ENCODE assay signal across 21 cellular contexts in the genomic region with DNA sequence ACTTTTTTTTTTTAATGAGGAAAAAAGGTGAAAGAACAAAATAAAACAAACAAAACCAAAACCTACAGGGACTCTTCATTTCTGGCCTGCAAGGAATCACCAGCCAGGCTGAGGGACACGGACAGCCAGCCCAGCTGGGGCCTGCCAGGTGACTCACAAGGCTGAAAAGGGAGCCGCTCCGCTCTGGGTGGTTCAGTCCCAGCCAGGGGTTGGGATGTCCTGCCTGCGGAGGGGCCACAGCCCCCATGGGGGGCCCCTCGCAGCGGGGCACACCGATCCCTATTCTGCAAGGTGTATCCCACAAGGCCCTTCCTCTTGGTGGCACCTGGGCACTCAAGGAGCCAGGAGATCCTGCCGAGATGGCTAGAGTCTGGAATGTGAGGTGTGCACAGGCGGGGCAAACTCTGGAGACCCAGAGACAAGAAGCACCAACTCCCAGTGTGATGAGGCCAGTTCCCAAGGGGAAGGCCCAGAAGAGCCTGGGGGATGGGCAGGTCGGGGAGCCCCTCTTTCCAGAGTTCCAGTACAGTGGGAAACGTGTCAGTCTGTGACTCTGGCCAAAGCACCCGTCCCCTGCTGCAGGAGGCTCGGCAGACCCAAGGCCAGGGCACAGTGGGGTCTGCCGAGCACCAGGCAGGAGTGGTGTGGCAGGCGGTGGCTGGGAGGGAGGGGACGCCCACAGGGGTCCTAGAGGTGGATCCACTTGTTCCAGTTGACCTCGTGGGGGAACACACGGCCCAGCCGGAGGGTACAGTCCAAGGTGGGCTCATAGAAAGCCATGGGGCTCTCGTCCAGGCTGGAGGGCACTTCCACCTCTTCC. TPM values are rescaled to one million over a fixed set of nuclear protein-coding genes. Genes with fewer than 3 reads are reported as not detected.
DNase-seq lines count a peak whose midpoint lies in the region; ATAC-seq and TF ChIP-seq lines count a peak whose summit lies in the region.
"Had no signal": no experiment of that assay in that cellular context is flagged by ENCODE, and none has a peak within 500 bp of the region (broad histone marks: within the 10 kb centered on the region; RNA-seq: fewer than 3 reads in every experiment).

No MANE protein-coding gene starts in this region.

- H3K27ac ChIP-seq in CD8-positive, alpha-beta memory T cell (ENCODE audit: low read depth, low read length), result no peak overlapping the region
- peak overlapping the region; percentile 8 for H3K27ac ChIP-seq in cingulate gyrus (ENCODE audit: low read depth, low read length)
- no peak overlapping the region for H3K27ac ChIP-seq in naive thymus-derived CD4-positive, alpha-beta T cell (ENCODE audit: low read depth, low read length)

- DNase-seq in AG08395 (ENCODE audit: low spot score), result peak; percentile 42
- DNase-seq in CD8-positive, alpha-beta memory T cell, result no peak
- no peak for DNase-seq in naive thymus-derived CD4-positive, alpha-beta T cell
- DNase-seq in activated CD4-positive, alpha-beta memory T cell treated with anti-CD3 and anti-CD28 coated beads for 36 hours, result no peak
- no peak for DNase-seq in activated effector memory CD4-positive, alpha-beta T cell treated with Interleukin-2 at 50 U/mL for 16 hours
- DNase-seq in head of caudate nucleus, result no peak
- no peak for DNase-seq in BE2C
- DNase-seq: AML-193; Calu3; foreskin melanocyte; Karpas-422; NCI-H524; small intestine; stimulated activated CD8-positive, alpha-beta memory T cell treated with anti-CD3 and anti-CD28 coated beads, Interleukin-4, amount 100 ng/mL, for 48 hours had no signal

- CTCF ChIA-PET in CD8-positive, alpha-beta memory T cell (lab: Charles Lee), result interaction anchor here (1.1 to 1.3 kb wide), 5 partner anchors 94 to 308 kb away, joined by 3 to 9 read pairs (median 4); no protein-coding TSS in a partner anchor
- CTCF ChIA-PET in naive thymus-derived CD4-positive, alpha-beta T cell (lab: Charles Lee), result interaction anchor here (1.2 to 3.0 kb wide), 3 partner anchors 34 to 282 kb away, joined by 3 to 11 read pairs (median 3); no protein-coding TSS in a partner anchor
- CTCF ChIA-PET in activated CD4-positive, alpha-beta memory T cell treated with anti-CD3 and anti-CD28 coated beads for 36 hours (lab: Charles Lee), result no interaction called here

- POLR2A ChIA-PET in CD8-positive, alpha-beta memory T cell (lab: Charles Lee), result interaction anchor here (1.4 kb wide), 1 partner anchor 10 kb away, joined by 7 read pairs; no protein-coding TSS in a partner anchor
- POLR2A ChIA-PET in naive thymus-derived CD4-positive, alpha-beta T cell (lab: Charles Lee), result no interaction called here
- POLR2A ChIA-PET in activated CD4-positive, alpha-beta memory T cell treated with anti-CD3 and anti-CD28 coated beads for 36 hours (lab: Charles Lee), result no interaction called here

- no peaks in the 10 kb centered on the region for H3K9me3 ChIP-seq in CD8-positive, alpha-beta memory T cell (ENCODE audit: low read length)
- H3K9me3 ChIP-seq in naive thymus-derived CD4-positive, alpha-beta T cell (ENCODE audit: control insufficient read depth in 2 of 3, low read length in 3 of 3), result no peaks in the 10 kb centered on the region
- H3K9me3 ChIP-seq in BE2C, result no peaks in the 10 kb centered on the region

- H3K4me3 ChIP-seq in CD8-positive, alpha-beta memory T cell (ENCODE audit: low read length), result no peak overlapping the region
- no peak overlapping the region for H3K4me3 ChIP-seq in naive thymus-derived CD4-positive, alpha-beta T cell (ENCODE audit: low read length)
- H3K4me3 ChIP-seq in BE2C (ENCODE audit: low read depth, low read length), result no peak overlapping the region
- H3K4me3 ChIP-seq: GM12878 had no signal

- no peak for ATAC-seq in naive thymus-derived CD4-positive, alpha-beta T cell
- ATAC-seq: activated CD8-positive, alpha-beta T cell treated with anti-CD3 and anti-CD28 coated beads for 36 hours; GM12878 had no signal

- H3K27me3 ChIP-seq in CD8-positive, alpha-beta memory T cell (ENCODE audit: insufficient read depth, low read length, poor library complexity, severe bottlenecking), result no peaks in the 10 kb centered on the region
- no peaks in the 10 kb centered on the region for H3K27me3 ChIP-seq in naive thymus-derived CD4-positive, alpha-beta T cell (ENCODE audit: control insufficient read depth in 2 of 2, insufficient read depth in 2 of 2, low read length in 2 of 2)
- no peaks in the 10 kb centered on the region for H3K27me3 ChIP-seq in BE2C

- peak overlapping the region; percentile 53 to 99 (median 85) for H3K27ac Mint-ChIP-seq in CD8-positive, alpha-beta memory T cell
- H3K27ac Mint-ChIP-seq in naive thymus-derived CD4-positive, alpha-beta T cell, result peak overlapping the region in 8 of 9 donors; percentile 9 to 89 (median 55)
- no peak overlapping the region for H3K27ac Mint-ChIP-seq in activated CD4-positive, alpha-beta memory T cell treated with anti-CD3 and anti-CD28 coated beads for 36 hours
- H3K27ac Mint-ChIP-seq: activated CD8-positive, alpha-beta T cell treated with anti-CD3 and anti-CD28 coated beads for 36 hours; activated T-helper 2 cell treated with anti-CD3 and anti-CD28 coated beads, Interferon-gamma antibody, Interleukin-2, Interleukin-4, amounts not matched to agents 10 μg/mL and 5 μg/mL and 100 μg/mL, durations not matched to agents 14 hours and 24 hours and 36 hours; T-helper 1 cell treated with Interleukin-12 subunit alpha and Interleukin-12 subunit beta and Interleukin-4 antibody, amounts not matched to agents 30 μg/mL and 1 μg/mL, for 36 hours had no signal

- H3K27me3 Mint-ChIP-seq in CD8-positive, alpha-beta memory T cell, result peaks cover 0 to 5% of the 10 kb centered on the region in 2 donors
- H3K27me3 Mint-ChIP-seq in naive thymus-derived CD4-positive, alpha-beta T cell, result no peaks in the 10 kb centered on the region
- no peaks in the 10 kb centered on the region for H3K27me3 Mint-ChIP-seq in activated CD4-positive, alpha-beta memory T cell treated with anti-CD3 and anti-CD28 coated beads for 36 hours
- H3K27me3 Mint-ChIP-seq: activated CD8-positive, alpha-beta T cell treated with anti-CD3 and anti-CD28 coated beads for 36 hours had no signal

- intact Hi-C loops in naive thymus-derived CD4-positive, alpha-beta T cell (cut with micrococcal nuclease), result no loop called here
- intact Hi-C loops in activated CD4-positive, alpha-beta memory T cell treated with anti-CD3 and anti-CD28 coated beads for 36 hours (cut with micrococcal nuclease), result no loop called here
- intact Hi-C loops in head of caudate nucleus (cut with DNase I), result no loop called here

- no peak for TF ChIP-seq CTCF in BE2C (IDR thresholded peaks at IDR 0.05; ENCODE audit: low read depth, low read length)

- H3K36me3 ChIP-seq in CD8-positive, alpha-beta memory T cell (ENCODE audit: insufficient read depth, low read length), result peaks cover 6% of the 10 kb centered on the region
- H3K36me3 ChIP-seq in naive thymus-derived CD4-positive, alpha-beta T cell (ENCODE audit: control insufficient read depth in 2 of 3, insufficient read depth in 3 of 3, low read length in 3 of 3), result peaks cover 0 to 46% (median 0%) of the 10 kb centered on the region in 3 experiments
- H3K36me3 ChIP-seq in BE2C, result peaks cover 46% of the 10 kb centered on the region

- H3K4me1 Mint-ChIP-seq in CD8-positive, alpha-beta memory T cell, result peaks cover 55 to 95% (median 58%) of the 10 kb centered on the region in 3 donors
- peaks cover 28 to 74% (median 46%) of the 10 kb centered on the region in 7 donors for H3K4me1 Mint-ChIP-seq in naive thymus-derived CD4-positive, alpha-beta T cell
- peaks cover 48% of the 10 kb centered on the region for H3K4me1 Mint-ChIP-seq in activated CD4-positive, alpha-beta memory T cell treated with anti-CD3 and anti-CD28 coated beads for 36 hours (ENCODE audit: low read depth)

- no peaks in the 10 kb centered on the region for H3K9me3 Mint-ChIP-seq in CD8-positive, alpha-beta memory T cell
- peaks cover 0 to 2% (median 0%) of the 10 kb centered on the region in 11 donors for H3K9me3 Mint-ChIP-seq in naive thymus-derived CD4-positive, alpha-beta T cell
- no peaks in the 10 kb centered on the region for H3K9me3 Mint-ChIP-seq in activated CD4-positive, alpha-beta memory T cell treated with anti-CD3 and anti-CD28 coated beads for 36 hours
- H3K9me3 Mint-ChIP-seq: activated CD8-positive, alpha-beta T cell treated with anti-CD3 and anti-CD28 coated beads for 36 hours; activated T-helper 2 cell treated with anti-CD3 and anti-CD28 coated beads, Interferon-gamma antibody, Interleukin-2, Interleukin-4, amounts not matched to agents 10 μg/mL and 5 μg/mL and 100 μg/mL, durations not matched to agents 14 hours and 24 hours and 36 hours; T-helper 1 cell treated with Interleukin-12 subunit alpha and Interleukin-12 subunit beta and Interleukin-4 antibody, amounts not matched to agents 30 μg/mL and 1 μg/mL, for 36 hours had no signal

- peak overlapping the region in 5 of 7 donors; percentile 27 to 74 (median 36) for H3K4me3 Mint-ChIP-seq in CD8-positive, alpha-beta memory T cell
- H3K4me3 Mint-ChIP-seq in naive thymus-derived CD4-positive, alpha-beta T cell, result no peak overlapping the region
- H3K4me3 Mint-ChIP-seq in activated CD4-positive, alpha-beta memory T cell treated with anti-CD3 and anti-CD28 coated beads for 36 hours, result no peak overlapping the region
- H3K4me3 Mint-ChIP-seq: activated CD8-positive, alpha-beta T cell treated with anti-CD3 and anti-CD28 coated beads for 36 hours; T-helper 1 cell treated with Interleukin-12 subunit alpha and Interleukin-12 subunit beta and Interleukin-4 antibody, amounts not matched to agents 30 μg/mL and 1 μg/mL, for 36 hours had no signal

- peaks cover 6 to 44% (median 6%) of the 10 kb centered on the region in 3 donors for H3K36me3 Mint-ChIP-seq in CD8-positive, alpha-beta memory T cell
- H3K36me3 Mint-ChIP-seq in naive thymus-derived CD4-positive, alpha-beta T cell, result peaks cover 0 to 17% (median 14%) of the 10 kb centered on the region in 5 donors
- peaks cover 13% of the 10 kb centered on the region for H3K36me3 Mint-ChIP-seq in activated CD4-positive, alpha-beta memory T cell treated with anti-CD3 and anti-CD28 coated beads for 36 hours

- H3K4me1 ChIP-seq in CD8-positive, alpha-beta memory T cell (ENCODE audit: insufficient read depth, low read length), result peaks cover 78% of the 10 kb centered on the region
- H3K4me1 ChIP-seq in naive thymus-derived CD4-positive, alpha-beta T cell (ENCODE audit: control insufficient read depth in 2 of 2, insufficient read depth in 2 of 2, low read length in 2 of 2), result peaks cover 46 to 64% of the 10 kb centered on the region in 2 donors
- H3K4me1 ChIP-seq in BE2C, result no peaks in the 10 kb centered on the region
- H3K4me1 ChIP-seq: parathyroid adenoma had no signal

RNA-seq across cellular contexts. Expression of a gene that starts 58.9 kb away (rescaled TPM):
- total RNA-seq in CD8-positive, alpha-beta memory T cell, result 10 to 100 TPM; 80.5 to 84.5 TPM
- polyA plus RNA-seq in CD8-positive, alpha-beta memory T cell, result 53.7 TPM
- 10 to 100 TPM; 24.6 to 40.9 (median 31.4) TPM for total RNA-seq in naive thymus-derived CD4-positive, alpha-beta T cell
- polyA plus RNA-seq in naive thymus-derived CD4-positive, alpha-beta T cell, result 10 to 100 TPM; 37.1 to 52.1 TPM
- 10 to 100 TPM; 55.0 to 55.9 TPM for total RNA-seq in activated CD4-positive, alpha-beta memory T cell treated with anti-CD3 and anti-CD28 coated beads for 36 hours
- not detected for polyA plus RNA-seq in BE2C (2012; ENCODE audit: insufficient read depth, insufficient read length, low read depth)
- total RNA-seq: Calu3, G401 had no signal

Comparison
In these comparisons a context has a peak if more than half of its experiments do, and no peak if none do; other contexts are left out.
1. H3K4me3 Mint-ChIP-seq: peak in CD8-positive, alpha-beta memory T cell (5 of 7); none in naive thymus-derived CD4-positive, alpha-beta T cell (0 of 10) and activated CD4-positive, alpha-beta memory T cell treated with anti-CD3 and anti-CD28 coated beads for 36 hours (single experiment).